In the genomic region with DNA sequence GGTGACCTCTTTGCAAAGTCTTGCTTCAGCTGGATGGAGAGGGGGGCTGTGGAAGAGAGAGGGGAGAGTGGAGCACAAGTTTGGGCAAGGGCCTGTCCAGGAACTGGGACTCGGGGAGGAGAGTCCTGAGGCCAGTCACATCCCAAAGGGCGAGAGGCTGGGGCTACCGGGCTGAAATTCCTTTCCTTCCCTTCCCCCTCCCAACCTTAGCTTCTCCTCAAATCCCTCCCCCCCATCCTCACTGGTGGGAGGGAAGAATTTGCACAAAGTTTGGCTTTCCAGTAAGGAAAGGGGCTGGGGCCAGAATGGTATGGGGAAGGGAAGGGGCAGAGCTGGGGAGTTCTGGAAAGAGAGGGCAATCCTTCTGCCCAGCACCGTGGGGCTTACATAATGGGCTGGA, we compare ENCODE assay signal across 18 cellular contexts. TPM values are rescaled to one million over a fixed set of nuclear protein-coding genes. Genes with fewer than 3 reads are reported as not detected.
"Had no signal": no experiment of that assay in that cellular context is flagged by ENCODE, and none has a peak within 500 bp of the region (broad histone marks: within the 10 kb centered on the region; RNA-seq: fewer than 3 reads in every experiment).

No MANE protein-coding gene starts in this region.

- DNase-seq: activated CD4-positive, alpha-beta T cell treated with anti-CD3 and anti-CD28 coated beads, Interleukin-2, amount 50 U/mL, for 1 hour; activated CD8-positive, alpha-beta memory T cell treated with anti-CD3 and anti-CD28 coated beads for 24 hours; activated naive CD4-positive, alpha-beta T cell; colonic mucosa; effector CD8-positive, alpha-beta T cell; foreskin keratinocyte; left colon; midbrain; stimulated activated CD4-positive, alpha-beta T cell treated with anti-CD3 and anti-CD28 coated beads, Interleukin-4, amount 100 ng/mL, for 1 hour; stimulated activated naive B cell treated with anti-CD40 and anti-IgM and Interleukin-4, amounts not matched to agents 10 μg/mL and 1 μg/mL and 100 μg/mL, for 72 hours had no signal

- H3K4me3 ChIP-seq: colonic mucosa, lung had no signal

- H3K4me1 Mint-ChIP-seq: stimulated activated naive B cell treated with anti-CD40 and anti-IgM and Interleukin-4, amounts not matched to agents 10 μg/mL and 1 μg/mL and 100 μg/mL, for 72 hours had no signal

- H3K9me3 ChIP-seq: colonic mucosa had no signal

- ATAC-seq: foreskin keratinocyte, left colon had no signal

- H3K4me1 ChIP-seq: colonic mucosa, foreskin keratinocyte, parathyroid adenoma had no signal

- H3K27ac Mint-ChIP-seq: activated T-helper 1 cell treated with anti-CD3 and anti-CD28 coated beads, Interleukin-12 subunit alpha, Interleukin-12 subunit beta, Interleukin-2, Interleukin-4 antibody, amounts not matched to agents 30 ng/mL and 10 ng/mL and 1 ng/mL, durations not matched to agents 14 hours and 24 hours and 36 hours; stimulated activated naive B cell treated with anti-CD40 and anti-IgM and Interleukin-4, amounts not matched to agents 10 μg/mL and 1 μg/mL and 100 μg/mL, for 72 hours; T-helper 2 cell treated with Interferon-gamma antibody and Interleukin-4, amounts not matched to agents 5 μg/mL and 100 μg/mL, for 36 hours; type B pancreatic cell had no signal

- H3K9ac ChIP-seq: parathyroid adenoma had no signal

- H2AFZ ChIP-seq: parathyroid adenoma had no signal

- H3K4me3 Mint-ChIP-seq: activated T-helper 1 cell treated with anti-CD3 and anti-CD28 coated beads, Interleukin-12 subunit alpha, Interleukin-12 subunit beta, Interleukin-2, Interleukin-4 antibody, amounts not matched to agents 30 ng/mL and 10 ng/mL and 1 ng/mL, durations not matched to agents 14 hours and 24 hours and 36 hours; neural crest cell; stimulated activated naive B cell treated with anti-CD40 and anti-IgM and Interleukin-4, amounts not matched to agents 10 μg/mL and 1 μg/mL and 100 μg/mL, for 72 hours; T-helper 2 cell treated with Interferon-gamma antibody and Interleukin-4, amounts not matched to agents 5 μg/mL and 100 μg/mL, for 36 hours; type B pancreatic cell had no signal

- H3K36me3 Mint-ChIP-seq: stimulated activated naive B cell treated with anti-CD40 and anti-IgM and Interleukin-4, amounts not matched to agents 10 μg/mL and 1 μg/mL and 100 μg/mL, for 72 hours; type B pancreatic cell had no signal

- H3K9me3 Mint-ChIP-seq: activated T-helper 1 cell treated with anti-CD3 and anti-CD28 coated beads, Interleukin-12 subunit alpha, Interleukin-12 subunit beta, Interleukin-2, Interleukin-4 antibody, amounts not matched to agents 30 ng/mL and 10 ng/mL and 1 ng/mL, durations not matched to agents 14 hours and 24 hours and 36 hours; neural crest cell; stimulated activated naive B cell treated with anti-CD40 and anti-IgM and Interleukin-4, amounts not matched to agents 10 μg/mL and 1 μg/mL and 100 μg/mL, for 72 hours; T-helper 2 cell treated with Interferon-gamma antibody and Interleukin-4, amounts not matched to agents 5 μg/mL and 100 μg/mL, for 36 hours; type B pancreatic cell had no signal

- H3K36me3 ChIP-seq: colonic mucosa had no signal

- H3K27ac ChIP-seq: colonic mucosa, foreskin keratinocyte, parathyroid adenoma had no signal

RNA-seq across cellular contexts. Expression of a gene that starts 0.9 kb away (rescaled TPM):
- total RNA-seq: activated T-helper 1 cell treated with anti-CD3 and anti-CD28 coated beads, Interleukin-12 subunit alpha, Interleukin-12 subunit beta, Interleukin-2, Interleukin-4 antibody, amounts not matched to agents 30 ng/mL and 10 ng/mL and 1 ng/mL, durations not matched to agents 14 hours and 24 hours and 36 hours; endothelial cell of umbilical vein; foreskin keratinocyte; myocyte had no signal
